Comparison of ENCODE assay signal across 14 cellular contexts in the genomic region with DNA sequence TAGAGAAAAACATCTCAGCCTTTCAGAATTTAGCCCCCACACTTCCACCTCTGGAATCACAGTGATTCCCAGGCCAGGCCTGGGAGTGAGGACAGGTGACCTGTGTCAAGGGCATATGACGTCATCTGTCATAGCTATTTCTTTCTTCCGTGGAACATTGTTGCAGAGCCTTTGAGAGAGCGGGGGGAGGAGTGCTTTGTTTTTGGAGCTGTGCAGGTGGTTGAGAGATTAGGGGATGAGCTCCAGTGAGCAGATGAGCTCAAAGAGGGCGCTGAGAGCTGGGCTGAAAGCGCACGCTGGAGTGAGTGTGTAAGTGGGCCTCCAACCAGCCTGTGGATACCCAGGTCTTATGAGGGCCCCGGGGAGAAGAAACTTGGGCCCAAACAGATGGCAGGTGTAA.
DNase-seq lines count a peak whose midpoint lies in the region; ATAC-seq and TF ChIP-seq lines count a peak whose summit lies in the region.
"Had no signal": no experiment of that assay in that cellular context is flagged by ENCODE, and none has a peak within 500 bp of the region (broad histone marks: within the 10 kb centered on the region; RNA-seq: fewer than 3 reads in every experiment).

No MANE protein-coding gene starts in this region.

- peak overlapping the region; percentile 50 for H3K27ac Mint-ChIP-seq in activated CD4-positive, alpha-beta memory T cell treated with anti-CD3 and anti-CD28 coated beads for 36 hours
- H3K27ac Mint-ChIP-seq in activated CD4-positive, alpha-beta memory T cell treated with anti-CD3 and anti-CD28 coated beads, Interleukin-2, amount 10 ng/mL, durations not matched to agents 7 days and 5 days = no peak overlapping the region
- peak overlapping the region; percentile 25 for H3K27ac Mint-ChIP-seq in activated CD8-positive, alpha-beta T cell treated with anti-CD3 and anti-CD28 coated beads, Interleukin-2, amount 10 ng/mL, durations not matched to agents 7 days and 5 days
- H3K27ac Mint-ChIP-seq in nephron progenitor cell = peak overlapping the region; percentile 62

- no peak for ATAC-seq in activated CD8-positive, alpha-beta T cell treated with anti-CD3 and anti-CD28 coated beads, Interleukin-2, amount 10 ng/mL, durations not matched to agents 7 days and 5 days
- ATAC-seq in HG02981 (IDR thresholded peaks at IDR 0.05; ENCODE audit: unreplicated experiment) (no peak), GM21576 (IDR thresholded peaks at IDR 0.05; ENCODE audit: unreplicated experiment) (no peak)
- ATAC-seq: Right ventricle myocardium inferior, WTC11 had no signal

- H3K36me3 Mint-ChIP-seq in activated CD4-positive, alpha-beta memory T cell treated with anti-CD3 and anti-CD28 coated beads for 36 hours = no peaks in the 10 kb centered on the region
- peaks cover 2% of the 10 kb centered on the region for H3K36me3 Mint-ChIP-seq in activated CD4-positive, alpha-beta memory T cell treated with anti-CD3 and anti-CD28 coated beads, Interleukin-2, amount 10 ng/mL, durations not matched to agents 7 days and 5 days (ENCODE audit: low read depth)
- no peaks in the 10 kb centered on the region for H3K36me3 Mint-ChIP-seq in activated CD8-positive, alpha-beta T cell treated with anti-CD3 and anti-CD28 coated beads, Interleukin-2, amount 10 ng/mL, durations not matched to agents 7 days and 5 days (ENCODE audit: low read depth)
- no peaks in the 10 kb centered on the region for H3K36me3 Mint-ChIP-seq in nephron progenitor cell (ENCODE audit: low read depth)
- H3K36me3 Mint-ChIP-seq: WTC11 had no signal

- no peak for DNase-seq in activated CD4-positive, alpha-beta memory T cell treated with anti-CD3 and anti-CD28 coated beads for 36 hours
- DNase-seq in activated CD4-positive, alpha-beta memory T cell treated with anti-CD3 and anti-CD28 coated beads, Interleukin-2, amount 10 ng/mL, durations not matched to agents 7 days and 5 days = no peak
- peak; percentile 87 for DNase-seq in NCI-H187 treated with DMSO at 0.1 percent for 48 hours (lab: John Stamatoyannopoulos, UW)
- DNase-seq in activated CD8-positive, alpha-beta T cell treated with anti-CD3 and anti-CD28 coated beads, Interleukin-2, amount 10 ng/mL, durations not matched to agents 7 days and 5 days = no peak
- DNase-seq in nephron progenitor cell = no peak
- DNase-seq in NCI-H526 treated with DMSO at 0.1 percent for 48 hours (lab: John Stamatoyannopoulos, UW) = no peak
- DNase-seq: GDM1; HFFc6; NCI-H2227 treated with DMSO at 0.1 percent for 48 hours; stimulated activated CD4-positive, alpha-beta T cell treated with anti-CD3 and anti-CD28 coated beads, Interleukin-1b, Interleukin-23, amount 100 ng/mL, for 48 hours had no signal

- intact Hi-C loops in activated CD4-positive, alpha-beta memory T cell treated with anti-CD3 and anti-CD28 coated beads for 36 hours (cut with micrococcal nuclease) = no loop called here

- no peaks in the 10 kb centered on the region for H3K27me3 Mint-ChIP-seq in activated CD4-positive, alpha-beta memory T cell treated with anti-CD3 and anti-CD28 coated beads for 36 hours
- H3K27me3 Mint-ChIP-seq in activated CD4-positive, alpha-beta memory T cell treated with anti-CD3 and anti-CD28 coated beads, Interleukin-2, amount 10 ng/mL, durations not matched to agents 7 days and 5 days = no peaks in the 10 kb centered on the region
- H3K27me3 Mint-ChIP-seq in activated CD8-positive, alpha-beta T cell treated with anti-CD3 and anti-CD28 coated beads, Interleukin-2, amount 10 ng/mL, durations not matched to agents 7 days and 5 days (ENCODE audit: low read depth) = no peaks in the 10 kb centered on the region
- peaks cover 9% of the 10 kb centered on the region for H3K27me3 Mint-ChIP-seq in nephron progenitor cell (ENCODE audit: low read depth, poor library complexity)

- no peak for TF ChIP-seq CTCF in nephron progenitor cell (IDR thresholded peaks at IDR 0.05)

- H3K4me1 Mint-ChIP-seq in activated CD4-positive, alpha-beta memory T cell treated with anti-CD3 and anti-CD28 coated beads for 36 hours (ENCODE audit: low read depth) = peaks cover 6% of the 10 kb centered on the region
- peaks cover 4% of the 10 kb centered on the region for H3K4me1 Mint-ChIP-seq in activated CD4-positive, alpha-beta memory T cell treated with anti-CD3 and anti-CD28 coated beads, Interleukin-2, amount 10 ng/mL, durations not matched to agents 7 days and 5 days
- peaks cover 3% of the 10 kb centered on the region for H3K4me1 Mint-ChIP-seq in activated CD8-positive, alpha-beta T cell treated with anti-CD3 and anti-CD28 coated beads, Interleukin-2, amount 10 ng/mL, durations not matched to agents 7 days and 5 days (ENCODE audit: low read depth)
- peaks cover 76% of the 10 kb centered on the region for H3K4me1 Mint-ChIP-seq in nephron progenitor cell

- POLR2A ChIA-PET in activated CD4-positive, alpha-beta memory T cell treated with anti-CD3 and anti-CD28 coated beads for 36 hours (lab: Charles Lee) = no interaction called here
- POLR2A ChIA-PET in activated CD4-positive, alpha-beta memory T cell treated with anti-CD3 and anti-CD28 coated beads, Interleukin-2, amount 10 ng/mL, durations not matched to agents 7 days and 5 days (lab: Charles Lee) = no interaction called here
- POLR2A ChIA-PET in activated CD8-positive, alpha-beta T cell treated with anti-CD3 and anti-CD28 coated beads, Interleukin-2, amount 10 ng/mL, durations not matched to agents 7 days and 5 days (lab: Charles Lee) = no interaction called here

- no peak overlapping the region for H3K4me3 Mint-ChIP-seq in activated CD4-positive, alpha-beta memory T cell treated with anti-CD3 and anti-CD28 coated beads for 36 hours
- H3K4me3 Mint-ChIP-seq in activated CD4-positive, alpha-beta memory T cell treated with anti-CD3 and anti-CD28 coated beads, Interleukin-2, amount 10 ng/mL, durations not matched to agents 7 days and 5 days = no peak overlapping the region
- no peak overlapping the region for H3K4me3 Mint-ChIP-seq in activated CD8-positive, alpha-beta T cell treated with anti-CD3 and anti-CD28 coated beads, Interleukin-2, amount 10 ng/mL, durations not matched to agents 7 days and 5 days
- peak overlapping the region; percentile 29 for H3K4me3 Mint-ChIP-seq in nephron progenitor cell
- H3K4me3 Mint-ChIP-seq: WTC11 had no signal

- CTCF ChIA-PET in activated CD4-positive, alpha-beta memory T cell treated with anti-CD3 and anti-CD28 coated beads for 36 hours (lab: Charles Lee) = no interaction called here
- CTCF ChIA-PET in activated CD4-positive, alpha-beta memory T cell treated with anti-CD3 and anti-CD28 coated beads, Interleukin-2, amount 10 ng/mL, durations not matched to agents 7 days and 5 days (lab: Charles Lee) = no interaction called here
- CTCF ChIA-PET in activated CD8-positive, alpha-beta T cell treated with anti-CD3 and anti-CD28 coated beads, Interleukin-2, amount 10 ng/mL, durations not matched to agents 7 days and 5 days (lab: Charles Lee) = no interaction called here

- H3K9me3 Mint-ChIP-seq in activated CD4-positive, alpha-beta memory T cell treated with anti-CD3 and anti-CD28 coated beads for 36 hours = peaks cover 3% of the 10 kb centered on the region
- peaks cover 19% of the 10 kb centered on the region for H3K9me3 Mint-ChIP-seq in activated CD4-positive, alpha-beta memory T cell treated with anti-CD3 and anti-CD28 coated beads, Interleukin-2, amount 10 ng/mL, durations not matched to agents 7 days and 5 days
- peaks cover 15% of the 10 kb centered on the region for H3K9me3 Mint-ChIP-seq in activated CD8-positive, alpha-beta T cell treated with anti-CD3 and anti-CD28 coated beads, Interleukin-2, amount 10 ng/mL, durations not matched to agents 7 days and 5 days (ENCODE audit: insufficient read depth)
- H3K9me3 Mint-ChIP-seq in nephron progenitor cell = no peaks in the 10 kb centered on the region
- H3K9me3 Mint-ChIP-seq: HFFc6, WTC11 had no signal
